ENCODE assay signal across 10 cellular contexts in the genomic region with DNA sequence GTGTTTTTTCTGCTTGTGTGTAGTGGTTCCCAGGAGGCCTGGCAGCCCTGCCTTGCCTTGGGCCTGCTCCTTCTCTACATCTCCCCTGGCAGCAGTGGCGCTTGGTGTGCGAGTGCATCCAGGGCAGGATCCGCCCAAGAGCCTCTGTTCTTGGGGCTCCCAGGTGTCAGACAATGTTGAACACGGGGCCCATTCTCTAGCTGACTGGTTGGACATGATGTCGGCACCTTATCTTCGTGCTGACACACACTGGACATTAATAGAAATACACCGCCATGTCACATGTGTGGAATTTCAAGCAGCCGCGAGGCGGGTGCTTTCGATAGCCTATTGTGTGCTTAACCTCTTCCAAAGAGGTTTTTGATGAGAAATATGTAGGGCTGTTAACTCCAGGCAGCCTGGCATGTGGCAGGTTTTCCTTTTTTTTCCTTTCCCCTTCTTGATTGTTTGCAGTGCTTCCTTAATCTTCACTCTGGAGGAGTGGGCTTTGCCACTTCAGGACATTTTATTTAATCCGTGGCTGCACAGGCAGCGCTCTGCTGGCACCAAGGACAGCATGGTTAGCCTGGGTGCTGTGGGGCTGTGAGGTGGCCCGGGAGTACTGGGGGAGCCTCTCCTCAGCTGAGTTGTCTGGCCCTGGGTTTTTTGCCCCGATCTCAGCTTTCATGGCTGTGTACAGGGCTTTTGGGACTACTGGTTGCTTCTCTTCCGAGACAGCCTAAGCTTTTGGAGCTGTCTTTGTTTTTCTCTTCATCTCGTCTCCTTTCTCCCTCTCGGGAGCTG. TPM values are rescaled to one million over a fixed set of nuclear protein-coding genes. Genes with fewer than 3 reads are reported as not detected.
DNase-seq lines count a peak whose midpoint lies in the region; ATAC-seq and TF ChIP-seq lines count a peak whose summit lies in the region.
"Had no signal": no experiment of that assay in that cellular context is flagged by ENCODE, and none has a peak within 500 bp of the region (broad histone marks: within the 10 kb centered on the region; RNA-seq: fewer than 3 reads in every experiment).

No MANE protein-coding gene starts in this region.

- no peak overlapping the region for H4K91ac ChIP-seq in mesenchymal stem cell (ENCODE audit: low read length)

- WGBS in mesenchymal stem cell, result 78% methylated on average over 18 of the region's 18 CpGs

- H3K4me1 Mint-ChIP-seq in chondrocyte (ENCODE audit: low read depth), result peaks cover 37% of the 10 kb centered on the region
- H3K4me1 Mint-ChIP-seq in activated T-cell treated with anti-CD3 and anti-CD28 coated beads, Interleukin-2, amount 50 U/mL, for 24 hours (ENCODE audit: low read depth), result peaks cover 9% of the 10 kb centered on the region

- no peak overlapping the region for H3K27ac ChIP-seq in mesenchymal stem cell (ENCODE audit: low read length, poor library complexity, severe bottlenecking)
- H3K27ac ChIP-seq: esophagus squamous epithelium had no signal

- H2BK120ac ChIP-seq in mesenchymal stem cell (ENCODE audit: low read depth, low read length), result no peak overlapping the region

- H3K36me3 ChIP-seq in mesenchymal stem cell (ENCODE audit: control insufficient read depth in 1 of 2, insufficient read depth in 2 of 2, low read depth in 1 of 2, low read length in 2 of 2), result peaks cover 3 to 5% of the 10 kb centered on the region in 2 experiments

- H3K4me1 ChIP-seq in mesenchymal stem cell (ENCODE audit: control insufficient read depth, insufficient read depth, low read depth, low read length), result peaks cover 14% of the 10 kb centered on the region
- H3K4me1 ChIP-seq: esophagus squamous epithelium had no signal

- H3K27me3 ChIP-seq in mesenchymal stem cell (ENCODE audit: control insufficient read depth in 1 of 2, insufficient read depth in 1 of 2, low read length in 2 of 2), result no peaks in the 10 kb centered on the region
- H3K27me3 ChIP-seq: esophagus squamous epithelium had no signal

- no peak overlapping the region for H3K4me2 ChIP-seq in mesenchymal stem cell (ENCODE audit: low read length, poor library complexity, severe bottlenecking)

- H3K23ac ChIP-seq in mesenchymal stem cell (ENCODE audit: low read length in 2 of 2), result no peak overlapping the region

- peak overlapping the region in 1 of 2 experiments; percentile 15 for H2BK12ac ChIP-seq in mesenchymal stem cell (ENCODE audit: low read length in 2 of 2)

- H2BK5ac ChIP-seq in mesenchymal stem cell (ENCODE audit: low read depth, low read length, poor library complexity, severe bottlenecking), result no peak overlapping the region

- H3K79me1 ChIP-seq in mesenchymal stem cell (replicated peaks; ENCODE audit: low read length, poor library complexity, severe bottlenecking), result peaks cover 14% of the 10 kb centered on the region

- H3K18ac ChIP-seq in mesenchymal stem cell (ENCODE audit: low read depth in 1 of 2, low read length in 2 of 2), result no peak overlapping the region

- TF ChIP-seq CTCF in AG09309 (IDR thresholded peaks at IDR 0.05; ENCODE audit: control insufficient read depth, insufficient read depth, low read depth, low read length, missing control alignments) (no peak), chondrocyte (IDR thresholded peaks at IDR 0.05) (peak; percentile 70)

- H2BK15ac ChIP-seq in mesenchymal stem cell (ENCODE audit: low read depth, poor library complexity, severe bottlenecking), result no peak overlapping the region

- no peak overlapping the region for H3K14ac ChIP-seq in mesenchymal stem cell (ENCODE audit: low read length in 2 of 2)

- DNase-seq in AG09309 (ENCODE audit: low read depth) (peak; percentile 10), HuH-7.5 (ENCODE audit: low spot score) (peak; percentile 28), chondrocyte (ENCODE audit: low spot score) (no peak), mesenchymal stem cell (peak; percentile 48), T-helper 2 cell (no peak)
- no peak for DNase-seq in stimulated activated naive CD4-positive, alpha-beta T cell treated with Interleukin-2 at 50 U/mL for 16 hours (lab: John Stamatoyannopoulos, UW)
- DNase-seq in activated T-cell treated with anti-CD3 and anti-CD28 coated beads, Interleukin-2, amount 50 U/mL, for 24 hours, result no peak
- DNase-seq: esophagus squamous epithelium; stimulated activated naive CD4-positive, alpha-beta T cell had no signal

- no peak overlapping the region for H2AFZ ChIP-seq in mesenchymal stem cell (ENCODE audit: low read depth, low read length)

- no peaks in the 10 kb centered on the region for H3K9me3 Mint-ChIP-seq in chondrocyte (ENCODE audit: low read depth)
- H3K9me3 Mint-ChIP-seq in activated T-cell treated with anti-CD3 and anti-CD28 coated beads, Interleukin-2, amount 50 U/mL, for 24 hours, result no peaks in the 10 kb centered on the region

- H2AK5ac ChIP-seq in mesenchymal stem cell (ENCODE audit: low read length, severe bottlenecking), result no peak overlapping the region

- no peaks in the 10 kb centered on the region for H3K9me3 ChIP-seq in mesenchymal stem cell (ENCODE audit: control insufficient read depth, low read length)
- H3K9me3 ChIP-seq: esophagus squamous epithelium had no signal

- peaks cover 2% of the 10 kb centered on the region for H3K36me3 Mint-ChIP-seq in chondrocyte (ENCODE audit: low read depth)
- peaks cover 18% of the 10 kb centered on the region for H3K36me3 Mint-ChIP-seq in activated T-cell treated with anti-CD3 and anti-CD28 coated beads, Interleukin-2, amount 50 U/mL, for 24 hours (ENCODE audit: low read depth)

- no peak overlapping the region for H3K4me3 Mint-ChIP-seq in chondrocyte (ENCODE audit: unreplicated experiment)
- H3K4me3 Mint-ChIP-seq in activated T-cell treated with anti-CD3 and anti-CD28 coated beads, Interleukin-2, amount 50 U/mL, for 24 hours, result no peak overlapping the region

- ATAC-seq in HG03175 (IDR thresholded peaks at IDR 0.05; ENCODE audit: unreplicated experiment), result no peak

- no peaks in the 10 kb centered on the region for H3K27me3 Mint-ChIP-seq in chondrocyte (ENCODE audit: low read depth)
- no peaks in the 10 kb centered on the region for H3K27me3 Mint-ChIP-seq in activated T-cell treated with anti-CD3 and anti-CD28 coated beads, Interleukin-2, amount 50 U/mL, for 24 hours

- H3K4me3 ChIP-seq in AG09309 (ENCODE audit: control insufficient read depth, low read depth, low read length), result no peak overlapping the region
- H3K4me3 ChIP-seq in mesenchymal stem cell (ENCODE audit: insufficient read depth in 1 of 2, low read depth in 1 of 2, low read length in 2 of 2), result no peak overlapping the region
- H3K4me3 ChIP-seq: esophagus squamous epithelium had no signal

- H3K27ac Mint-ChIP-seq in chondrocyte (ENCODE audit: unreplicated experiment), result peak overlapping the region; percentile 78
- no peak overlapping the region for H3K27ac Mint-ChIP-seq in activated T-cell treated with anti-CD3 and anti-CD28 coated beads, Interleukin-2, amount 50 U/mL, for 24 hours

- no peak overlapping the region for H3K9ac ChIP-seq in mesenchymal stem cell (ENCODE audit: low read length)

- H3K4ac ChIP-seq in mesenchymal stem cell (ENCODE audit: low read depth in 1 of 2, low read length in 2 of 2), result no peak overlapping the region

- H4K8ac ChIP-seq in mesenchymal stem cell (ENCODE audit: low read length), result no peak overlapping the region

RNA-seq across cellular contexts. Expression of a gene that starts 42.5 kb away (rescaled TPM):
- total RNA-seq in chondrocyte, result 15.2 to 17.1 TPM (median 15.3 TPM) in 3 replicates
- polyA plus RNA-seq in mesenchymal stem cell (2013, experiment 1 of 2), result 11.8 TPM
- polyA plus RNA-seq in mesenchymal stem cell (2013, experiment 2 of 2), result 11.2 TPM

Comparison
In these comparisons a context has a peak if more than half of its experiments do, and no peak if none do; other contexts are left out.
1. DNase-seq: peak in AG09309 (single experiment), HuH-7.5 (single experiment) and mesenchymal stem cell (single experiment); none in chondrocyte (single experiment), stimulated activated naive CD4-positive, alpha-beta T cell treated with Interleukin-2 at 50 U/mL for 16 hours (single experiment), T-helper 2 cell (0 of 5) and activated T-cell treated with anti-CD3 and anti-CD28 coated beads, Interleukin-2, amount 50 U/mL, for 24 hours (single experiment).